1 cellular context compared by ENCODE assay signal in genomic region chr11:117157507-117157906, GRCh38.
A peak's percentile ranks its signal among the peaks of the same experiment; 100 is the strongest.
TF ChIP-seq lines count a peak whose summit lies in the region.

No MANE protein-coding gene starts in this region.

TF ChIP-seq in K562, 482 proteins besides CTCF, POLR2A, EP300 and RAD21:
- TF ChIP-seq ZEB2 (IDR thresholded peaks at IDR 0.05) (no peak), ZNF121 (CRISPR knock-in tag; conservative IDR thresholded peaks at IDR 0.05) (peak; percentile 64)
